8 cellular contexts compared by ENCODE assay signal in the genomic region with DNA sequence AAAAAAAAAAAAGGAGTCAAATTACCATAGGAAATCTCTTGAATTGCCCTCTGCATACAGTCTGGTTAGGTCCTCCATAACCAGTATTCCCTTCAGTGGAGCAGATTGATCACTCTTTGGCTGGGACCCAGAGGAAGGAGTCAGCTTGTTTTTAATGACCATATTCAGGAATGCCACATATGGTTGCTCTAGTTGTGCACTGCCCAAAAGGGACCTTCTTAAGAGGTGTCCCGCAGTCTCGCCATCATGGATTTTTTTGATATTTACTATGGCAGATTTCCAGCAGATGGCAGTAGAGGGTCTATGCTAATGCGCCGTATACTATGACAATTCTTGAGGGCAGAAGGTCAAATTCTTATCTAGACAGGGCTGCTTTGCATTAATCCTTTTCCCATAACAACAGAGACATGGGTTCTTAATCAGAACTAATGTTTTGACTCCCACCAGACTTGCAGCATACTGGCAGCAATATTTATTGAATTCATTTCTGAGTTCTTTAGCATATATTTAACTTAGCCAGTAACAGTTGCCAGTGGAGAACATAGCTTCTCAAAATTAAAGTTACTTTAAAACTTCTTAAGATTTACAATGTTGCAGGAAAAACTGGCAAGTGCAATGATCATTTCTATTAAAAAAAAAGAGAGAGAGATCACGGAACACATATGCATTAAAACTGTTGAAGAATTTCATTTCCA. TPM values are rescaled to one million over a fixed set of nuclear protein-coding genes. Genes with fewer than 3 reads are reported as not detected.
DNase-seq lines count a peak whose midpoint lies in the region; ATAC-seq, FAIRE-seq and TF ChIP-seq lines count a peak whose summit lies in the region.

No MANE protein-coding gene starts in this region.

- no peaks in the 10 kb centered on the region for H3K4me1 ChIP-seq in foreskin keratinocyte

- no peak overlapping the region for H3K4me3 Mint-ChIP-seq in progenitor cell of endocrine pancreas (ENCODE audit: low read depth)

- peaks cover 2% of the 10 kb centered on the region for H3K36me3 Mint-ChIP-seq in progenitor cell of endocrine pancreas (ENCODE audit: insufficient read depth)

- no peaks in the 10 kb centered on the region for H3K27me3 Mint-ChIP-seq in progenitor cell of endocrine pancreas

- H3K27ac ChIP-seq in foreskin keratinocyte, result no peak overlapping the region

- peaks cover 4% of the 10 kb centered on the region for H3K9me3 Mint-ChIP-seq in progenitor cell of endocrine pancreas (ENCODE audit: low read depth)

- ATAC-seq in foreskin keratinocyte, result peak; percentile 60
- no peak for ATAC-seq in HG03097 (IDR thresholded peaks at IDR 0.05; ENCODE audit: low FRiP score, unreplicated experiment)

- no peak overlapping the region for H3K27ac Mint-ChIP-seq in progenitor cell of endocrine pancreas

- FAIRE-seq in RCC 7860 (lab: Jason Lieb, UNC), result no peak

- DNase-seq in AML-193 (lab: John Stamatoyannopoulos, UW) (peak; percentile 64 to 65), GM19240 (ENCODE audit: insufficient read length, low spot score) (peak; percentile 31), HuH-7.5 (ENCODE audit: low spot score) (peak; percentile 35), RCC 7860 (ENCODE audit: low spot score) (peak; percentile 47), foreskin keratinocyte (peak; percentile 17 to 41), progenitor cell of endocrine pancreas (ENCODE audit: low spot score, unreplicated experiment) (no peak)
- DNase-seq in activated T-cell treated with anti-CD3 and anti-CD28 coated beads, Interleukin-2, amount 50 U/mL, for 48 hours, result peak; percentile 60 to 63

- TF ChIP-seq CTCF in foreskin keratinocyte (conservative IDR thresholded peaks at IDR 0.05) (peak; percentile 81), progenitor cell of endocrine pancreas (IDR thresholded peaks at IDR 0.05; ENCODE audit: unreplicated experiment) (peak; percentile 74)

- peaks cover 1% of the 10 kb centered on the region for H3K4me1 Mint-ChIP-seq in progenitor cell of endocrine pancreas (ENCODE audit: low read depth)

- H3K27me3 ChIP-seq in foreskin keratinocyte, result no peaks in the 10 kb centered on the region

RNA-seq across cellular contexts. Expression of gene INPP4A, which starts 31.8 kb away (rescaled TPM):
- total RNA-seq in foreskin keratinocyte (12.4 and 13.1 TPM in 2 replicates), progenitor cell of endocrine pancreas (30.5 and 33.0 TPM in 2 replicates)
- polyA plus RNA-seq in foreskin keratinocyte, result 2.9 and 3.0 TPM in 2 replicates
